Comparison of ENCODE assay signal across 11 cellular contexts in the genomic region with DNA sequence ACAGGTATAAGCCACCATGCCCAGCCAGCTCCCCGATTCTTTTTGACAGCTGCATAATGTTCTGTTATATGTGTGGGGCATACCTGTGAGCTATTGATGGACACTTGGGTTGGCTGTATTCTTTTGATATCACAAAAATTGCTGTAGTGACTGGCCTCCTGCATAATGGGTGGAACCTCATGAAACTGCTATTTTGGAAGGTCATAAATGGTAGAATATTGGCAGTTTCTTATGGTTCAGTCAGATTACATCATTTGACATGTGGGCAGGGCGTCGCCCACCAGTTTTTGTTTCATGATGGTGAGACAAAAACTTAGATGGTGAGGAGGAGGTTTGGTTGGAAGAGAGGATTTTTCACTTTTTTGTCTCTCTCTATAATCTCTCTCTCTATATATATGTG.
"Had no signal": no experiment of that assay in that cellular context is flagged by ENCODE, and none has a peak within 500 bp of the region (broad histone marks: within the 10 kb centered on the region; RNA-seq: fewer than 3 reads in every experiment).

No MANE protein-coding gene starts in this region.

- H3K9me3 Mint-ChIP-seq: natural killer cell treated with Interleukin-12 subunit alpha and Interleukin-12 subunit beta and Interleukin-15 and Interleukin-18, amount 100 ng/mL, for 72 hours; stimulated activated naive B cell treated with anti-CD40 and anti-IgM and Interleukin-4, amounts not matched to agents 10 μg/mL and 1 μg/mL and 100 μg/mL, for 72 hours had no signal

- H3K4me3 ChIP-seq: dorsolateral prefrontal cortex had no signal

- DNase-seq: activated CD4-positive, alpha-beta T cell treated with anti-CD3 and anti-CD28 coated beads, Interleukin-2, amount 50 U/mL, for 48 hours; activated naive CD4-positive, alpha-beta T cell; amniotic stem cell; dorsolateral prefrontal cortex; head of caudate nucleus; mesendoderm; stimulated activated CD4-positive, alpha-beta T cell treated with anti-CD3 and anti-CD28 coated beads, Interleukin-4, amount 100 ng/mL, for 1 hour; stimulated activated naive B cell treated with anti-CD40 and anti-IgM and Interleukin-4, amounts not matched to agents 10 μg/mL and 1 μg/mL and 100 μg/mL, for 72 hours; T-helper 9 cell; trophoblast cell had no signal

- H3K27me3 Mint-ChIP-seq: natural killer cell treated with Interleukin-12 subunit alpha and Interleukin-12 subunit beta and Interleukin-15 and Interleukin-18, amount 100 ng/mL, for 72 hours; stimulated activated naive B cell treated with anti-CD40 and anti-IgM and Interleukin-4, amounts not matched to agents 10 μg/mL and 1 μg/mL and 100 μg/mL, for 72 hours had no signal

- H3K27me3 ChIP-seq: dorsolateral prefrontal cortex had no signal

- ATAC-seq: natural killer cell treated with Interleukin-12 subunit alpha and Interleukin-12 subunit beta and Interleukin-15 and Interleukin-18, amount 100 ng/mL, for 72 hours; stimulated activated naive B cell treated with anti-CD40 and anti-IgM and Interleukin-4, amounts not matched to agents 10 μg/mL and 1 μg/mL and 100 μg/mL, for 72 hours had no signal

- H3K4me3 Mint-ChIP-seq: natural killer cell treated with Interleukin-12 subunit alpha and Interleukin-12 subunit beta and Interleukin-15 and Interleukin-18, amount 100 ng/mL, for 72 hours; stimulated activated naive B cell treated with anti-CD40 and anti-IgM and Interleukin-4, amounts not matched to agents 10 μg/mL and 1 μg/mL and 100 μg/mL, for 72 hours had no signal

- H3K27ac Mint-ChIP-seq: natural killer cell treated with Interleukin-12 subunit alpha and Interleukin-12 subunit beta and Interleukin-15 and Interleukin-18, amount 100 ng/mL, for 72 hours; stimulated activated naive B cell treated with anti-CD40 and anti-IgM and Interleukin-4, amounts not matched to agents 10 μg/mL and 1 μg/mL and 100 μg/mL, for 72 hours had no signal

- H3K27ac ChIP-seq: dorsolateral prefrontal cortex had no signal
